ENCODE assay signal across 1 cellular context in genomic region chr11:62338218-62338617, GRCh38.
TF ChIP-seq lines count a peak whose summit lies in the region.

No MANE protein-coding gene starts in this region.

TF ChIP-seq in liver, 16 proteins besides CTCF, POLR2A, EP300 and RAD21 (continued from another document):
- TF ChIP-seq JUND (IDR thresholded peaks at IDR 0.05) (no peak), NR2F2 (IDR thresholded peaks at IDR 0.05) (no peak), HNF4G (IDR thresholded peaks at IDR 0.05) (no peak)
